ENCODE assay signal across 1 cellular context in genomic region chr20:37807491-37807890, GRCh38.
TF ChIP-seq lines count a peak whose summit lies in the region.

No MANE protein-coding gene starts in this region.

TF ChIP-seq in GM23338, 12 proteins besides CTCF, POLR2A, EP300 and RAD21 (continued from another document):
- TF ChIP-seq, protein P1, sequence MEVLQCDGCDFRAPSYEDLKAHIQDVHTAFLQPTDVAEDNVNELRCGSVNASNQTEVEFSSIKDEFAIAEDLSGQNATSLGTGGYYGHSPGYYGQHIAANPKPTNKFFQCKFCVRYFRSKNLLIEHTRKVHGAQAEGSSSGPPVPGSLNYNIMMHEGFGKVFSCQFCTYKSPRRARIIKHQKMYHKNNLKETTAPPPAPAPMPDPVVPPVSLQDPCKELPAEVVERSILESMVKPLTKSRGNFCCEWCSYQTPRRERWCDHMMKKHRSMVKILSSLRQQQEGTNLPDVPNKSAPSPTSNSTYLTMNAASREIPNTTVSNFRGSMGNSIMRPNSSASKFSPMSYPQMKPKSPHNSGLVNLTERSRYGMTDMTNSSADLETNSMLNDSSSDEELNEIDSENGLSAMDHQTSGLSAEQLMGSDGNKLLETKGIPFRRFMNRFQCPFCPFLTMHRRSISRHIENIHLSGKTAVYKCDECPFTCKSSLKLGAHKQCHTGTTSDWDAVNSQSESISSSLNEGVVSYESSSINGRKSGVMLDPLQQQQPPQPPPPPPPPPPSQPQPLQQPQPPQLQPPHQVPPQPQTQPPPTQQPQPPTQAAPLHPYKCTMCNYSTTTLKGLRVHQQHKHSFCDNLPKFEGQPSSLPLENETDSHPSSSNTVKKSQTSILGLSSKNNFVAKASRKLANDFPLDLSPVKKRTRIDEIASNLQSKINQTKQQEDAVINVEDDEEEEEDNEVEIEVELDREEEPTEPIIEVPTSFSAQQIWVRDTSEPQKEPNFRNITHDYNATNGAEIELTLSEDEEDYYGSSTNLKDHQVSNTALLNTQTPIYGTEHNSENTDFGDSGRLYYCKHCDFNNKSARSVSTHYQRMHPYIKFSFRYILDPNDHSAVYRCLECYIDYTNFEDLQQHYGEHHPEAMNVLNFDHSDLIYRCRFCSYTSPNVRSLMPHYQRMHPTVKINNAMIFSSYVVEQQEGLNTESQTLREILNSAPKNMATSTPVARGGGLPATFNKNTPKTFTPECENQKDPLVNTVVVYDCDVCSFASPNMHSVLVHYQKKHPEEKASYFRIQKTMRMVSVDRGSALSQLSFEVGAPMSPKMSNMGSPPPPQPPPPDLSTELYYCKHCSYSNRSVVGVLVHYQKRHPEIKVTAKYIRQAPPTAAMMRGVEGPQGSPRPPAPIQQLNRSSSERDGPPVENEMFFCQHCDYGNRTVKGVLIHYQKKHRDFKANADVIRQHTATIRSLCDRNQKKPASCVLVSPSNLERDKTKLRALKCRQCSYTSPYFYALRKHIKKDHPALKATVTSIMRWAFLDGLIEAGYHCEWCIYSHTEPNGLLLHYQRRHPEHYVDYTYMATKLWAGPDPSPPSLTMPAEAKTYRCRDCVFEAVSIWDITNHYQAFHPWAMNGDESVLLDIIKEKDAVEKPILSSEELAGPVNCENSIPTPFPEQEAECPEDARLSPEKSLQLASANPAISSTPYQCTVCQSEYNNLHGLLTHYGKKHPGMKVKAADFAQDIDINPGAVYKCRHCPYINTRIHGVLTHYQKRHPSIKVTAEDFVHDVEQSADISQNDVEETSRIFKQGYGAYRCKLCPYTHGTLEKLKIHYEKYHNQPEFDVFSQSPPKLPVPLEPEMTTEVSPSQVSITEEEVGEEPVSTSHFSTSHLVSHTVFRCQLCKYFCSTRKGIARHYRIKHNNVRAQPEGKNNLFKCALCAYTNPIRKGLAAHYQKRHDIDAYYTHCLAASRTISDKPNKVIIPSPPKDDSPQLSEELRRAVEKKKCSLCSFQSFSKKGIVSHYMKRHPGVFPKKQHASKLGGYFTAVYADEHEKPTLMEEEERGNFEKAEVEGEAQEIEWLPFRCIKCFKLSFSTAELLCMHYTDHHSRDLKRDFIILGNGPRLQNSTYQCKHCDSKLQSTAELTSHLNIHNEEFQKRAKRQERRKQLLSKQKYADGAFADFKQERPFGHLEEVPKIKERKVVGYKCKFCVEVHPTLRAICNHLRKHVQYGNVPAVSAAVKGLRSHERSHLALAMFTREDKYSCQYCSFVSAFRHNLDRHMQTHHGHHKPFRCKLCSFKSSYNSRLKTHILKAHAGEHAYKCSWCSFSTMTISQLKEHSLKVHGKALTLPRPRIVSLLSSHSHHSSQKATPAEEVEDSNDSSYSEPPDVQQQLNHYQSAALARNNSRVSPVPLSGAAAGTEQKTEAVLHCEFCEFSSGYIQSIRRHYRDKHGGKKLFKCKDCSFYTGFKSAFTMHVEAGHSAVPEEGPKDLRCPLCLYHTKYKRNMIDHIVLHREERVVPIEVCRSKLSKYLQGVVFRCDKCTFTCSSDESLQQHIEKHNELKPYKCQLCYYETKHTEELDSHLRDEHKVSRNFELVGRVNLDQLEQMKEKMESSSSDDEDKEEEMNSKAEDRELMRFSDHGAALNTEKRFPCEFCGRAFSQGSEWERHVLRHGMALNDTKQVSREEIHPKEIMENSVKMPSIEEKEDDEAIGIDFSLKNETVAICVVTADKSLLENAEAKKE (CRISPR knock-in tag; IDR thresholded peaks at IDR 0.05) = no peak
- no peak for TF ChIP-seq ZNF331 (CRISPR knock-in tag; IDR thresholded peaks at IDR 0.05; ENCODE audit: low read depth)
- TF ChIP-seq ZNF114 (CRISPR knock-in tag; IDR thresholded peaks at IDR 0.05) = no peak
